25 cellular contexts compared by ENCODE assay signal in the genomic region with DNA sequence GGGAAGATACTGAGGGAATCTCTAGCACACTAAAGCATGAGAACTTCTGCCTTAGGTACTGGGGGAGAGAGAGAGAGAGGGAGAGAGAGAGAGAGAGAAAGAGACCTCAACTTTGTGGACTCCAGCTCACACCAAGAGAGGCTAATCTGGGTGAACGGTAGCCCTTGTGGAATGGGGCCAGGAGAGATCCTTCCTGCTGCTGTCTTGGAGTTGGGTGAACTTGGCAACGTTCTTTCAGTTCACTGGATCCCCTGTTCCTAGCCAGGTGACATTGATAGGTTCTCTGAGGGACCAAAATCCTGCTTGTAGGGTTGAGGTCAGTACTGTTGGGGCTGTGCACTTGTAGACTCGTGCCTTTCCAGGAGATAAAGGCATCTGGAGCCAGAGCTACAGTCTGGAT. TPM values are rescaled to one million over a fixed set of nuclear protein-coding genes. Genes with fewer than 3 reads are reported as not detected.
"Had no signal": no experiment of that assay in that cellular context is flagged by ENCODE, and none has a peak within 500 bp of the region (broad histone marks: within the 10 kb centered on the region; RNA-seq: fewer than 3 reads in every experiment).

No MANE protein-coding gene starts in this region.

- H2AFZ ChIP-seq: PC-9 had no signal

- H3K4me3 ChIP-seq: MG63, PC-9, Peyer's patch, SJCRH30 had no signal

- H3K27ac ChIP-seq: PC-9, Peyer's patch, SJCRH30 had no signal

- H3K9me3 ChIP-seq: MG63, Peyer's patch, SJCRH30 had no signal

- H3K27ac Mint-ChIP-seq: IgD-negative memory B cell had no signal

- H3K4me1 ChIP-seq: Peyer's patch, SJCRH30 had no signal

- ATAC-seq: Right ventricle myocardium inferior, SK-N-SH treated with all-trans-retinoic acid at 6 μM for 48 hours had no signal

- H3K4me1 Mint-ChIP-seq: IgD-negative memory B cell had no signal

- H3K36me3 Mint-ChIP-seq: IgD-negative memory B cell had no signal

- H3K4me3 Mint-ChIP-seq: IgD-negative memory B cell had no signal

- DNase-seq: Karpas-422, KBM-7, MG63, NCI-H1092, NCI-H1105 treated with DMSO at 0.1 percent for 48 hours, NCI-H1417 treated with DMSO at 0.1 percent for 48 hours, NCI-H146, NCI-H1694 treated with DMSO at 0.1 percent for 48 hours, NCI-H1930, NCI-H2081, NCI-H2107, NCI-H2227 treated with DMSO at 0.1 percent for 48 hours, NCI-H524, NCI-H526 treated with DMSO at 0.1 percent for 48 hours, NCI-H748 treated with DMSO at 0.1 percent for 48 hours, PC-9, Peyer's patch, SHP77 treated with DMSO at 0.1 percent for 48 hours, SJCRH30 had no signal

- H3K27me3 ChIP-seq: MG63, Peyer's patch, SJCRH30 had no signal

- H3K4me2 ChIP-seq: PC-9 had no signal

- H3K36me3 ChIP-seq: MG63, Peyer's patch, SJCRH30 had no signal

RNA-seq across cellular contexts. Expression of gene WFIKKN2, which starts 26.5 kb away (rescaled TPM):
- total RNA-seq: HT-29, NCI-H460, PC-9, Peyer's patch, RPMI7951, SJCRH30 had no signal
- polyA plus RNA-seq: IgD-negative memory B cell had no signal

RNA-seq across cellular contexts. Expression of gene ANKRD40CL, which starts 41.6 kb away (rescaled TPM):
- total RNA-seq: NCI-H460, PC-9, Right ventricle myocardium inferior, RPMI7951, SJCRH30 had no signal
- polyA plus RNA-seq: IgD-negative memory B cell had no signal
